20 cellular contexts compared by ENCODE assay signal in genomic region chr6:40937491-40937890, GRCh38.
DNase-seq lines count a peak whose midpoint lies in the region; TF ChIP-seq lines count a peak whose summit lies in the region.
"Had no signal": no experiment of that assay in that cellular context is flagged by ENCODE, and none has a peak within 500 bp of the region (broad histone marks: within the 10 kb centered on the region; RNA-seq: fewer than 3 reads in every experiment).

No MANE protein-coding gene starts in this region.

- POLR2A ChIA-PET in A673 (lab: Charles Lee; ENCODE audit: low non-redundant PET) = no interaction called here
- POLR2A ChIA-PET in HEK293T (lab: Yijun Ruan, JAX) = no interaction called here

- no peaks in the 10 kb centered on the region for H3K36me3 ChIP-seq in A673 (ENCODE audit: insufficient read depth, low read length, poor library complexity, severe bottlenecking)
- H3K36me3 ChIP-seq: spleen, stomach, transverse colon had no signal

- intact Hi-C loops in A673 (cut with micrococcal nuclease; ENCODE audit: unreplicated experiment) = no loop called here

- no peak overlapping the region for H3K4me3 ChIP-seq in A673 (ENCODE audit: low read depth, low read length, poor library complexity, severe bottlenecking)
- H3K4me3 ChIP-seq: spleen, stomach, transverse colon had no signal

- H3K9me3 ChIP-seq in A673 (ENCODE audit: low read depth, low read length, poor library complexity, severe bottlenecking) = no peaks in the 10 kb centered on the region
- H3K9me3 ChIP-seq: spleen, stomach, transverse colon had no signal

- no peaks in the 10 kb centered on the region for H3K27me3 ChIP-seq in A673 (replicated peaks; ENCODE audit: insufficient read depth, low read depth, low read length, poor library complexity)
- H3K27me3 ChIP-seq: spleen, stomach, transverse colon had no signal

- no peak for TF ChIP-seq CTCF in A673 (conservative IDR thresholded peaks at IDR 0.05; ENCODE audit: low read depth, low read length)

- peak overlapping the region; percentile 52 for H3K27ac ChIP-seq in A673 (ENCODE audit: low read depth, low read length, poor library complexity, severe bottlenecking)
- H3K27ac ChIP-seq: HL-60, spleen, transverse colon had no signal

- CTCF ChIA-PET in A673 (lab: Charles Lee) (interaction anchor here (1.5 kb wide), 1 partner anchor 115 kb away, joined by 3 read pairs; no protein-coding TSS in a partner anchor), HEK293T (lab: Yijun Ruan, JAX) (no interaction called here)

- DNase-seq in A673 (ENCODE audit: low spot score) = no peak
- peak; percentile 43 for DNase-seq in M059J (ENCODE audit: low read depth)
- DNase-seq in dermis blood vessel endothelial cell = peak; percentile 73
- DNase-seq in kidney tubule cell (ENCODE audit: low spot score) = peak; percentile 21
- DNase-seq in HEK293T (ENCODE audit: extremely low spot score) = no peak
- no peak for DNase-seq in activated CD8-positive, alpha-beta memory T cell treated with anti-CD3 and anti-CD28 coated beads for 24 hours
- no peak for DNase-seq in stimulated activated CD4-positive, alpha-beta T cell treated with anti-CD3 and anti-CD28 coated beads, Interleukin-4, amount 100 ng/mL, for 24 hours
- no peak for DNase-seq in OCI-M1 (lab: John Stamatoyannopoulos, UW)
- DNase-seq: activated naive CD4-positive, alpha-beta T cell treated with anti-CD3 and anti-CD28 coated beads, Interleukin-2, amount 50 U/mL, for 16 hours; GOT3; naive B cell; NCI-H1417; NCI-H526; occipital lobe; retina; SHP77 treated with DMSO at 0.1 percent for 48 hours; spleen; stomach; transverse colon had no signal

- H3K4me1 ChIP-seq in A673 (ENCODE audit: insufficient read depth, low read length, poor library complexity, severe bottlenecking) = peaks cover 18% of the 10 kb centered on the region
- H3K4me1 ChIP-seq: spleen, transverse colon had no signal

- BruUV-seq in A673 (replicated peaks; lab: Mats Ljungman, UMichigan) = no TSS peak

TF ChIP-seq in HEK293T, 16 proteins besides CTCF, POLR2A, EP300 and RAD21:
- TF ChIP-seq ELF4 (IDR thresholded peaks at IDR 0.05) (no peak), TARDBP (IDR thresholded peaks at IDR 0.05) (no peak), SP1 (IDR thresholded peaks at IDR 0.05) (no peak), SUZ12 (IDR thresholded peaks at IDR 0.05) (no peak), NFRKB (IDR thresholded peaks at IDR 0.05) (no peak), HDGF (IDR thresholded peaks at IDR 0.05; ENCODE audit: borderline replicate concordance) (no peak), FOXK2 (IDR thresholded peaks at IDR 0.05) (no peak)

Comparison
In these comparisons a context has a peak if more than half of its experiments do, and no peak if none do; other contexts are left out.
1. DNase-seq: peak in M059J (single experiment), dermis blood vessel endothelial cell (single experiment) and kidney tubule cell (single experiment); none in A673 (single experiment), HEK293T (single experiment), activated CD8-positive, alpha-beta memory T cell treated with anti-CD3 and anti-CD28 coated beads for 24 hours (single experiment), stimulated activated CD4-positive, alpha-beta T cell treated with anti-CD3 and anti-CD28 coated beads, Interleukin-4, amount 100 ng/mL, for 24 hours (single experiment) and OCI-M1 (single experiment).